1 cellular context compared by ENCODE assay signal in genomic region chr4:108213308-108213707, GRCh38.
TF ChIP-seq lines count a peak whose summit lies in the region.

No MANE protein-coding gene starts in this region.

TF ChIP-seq in K562, 482 proteins besides CTCF, POLR2A, EP300 and RAD21 (continued from another document):
- TF ChIP-seq DNMT1 (IDR thresholded peaks at IDR 0.05) (no peak), PBX2 (CRISPR knock-in tag; IDR thresholded peaks at IDR 0.05; ENCODE audit: low read depth) (no peak), PBX2 (tag; conservative IDR thresholded peaks at IDR 0.05; ENCODE audit: low read depth) (no peak), SAP30 (IDR thresholded peaks at IDR 0.05; ENCODE audit: borderline replicate concordance, insufficient read depth, low read depth, low read length, poor library complexity, severe bottlenecking) (no peak), RFX1 (IDR thresholded peaks at IDR 0.05) (no peak), SMAD4 (CRISPR knock-in tag; conservative IDR thresholded peaks at IDR 0.05) (no peak), THAP7 (CRISPR knock-in tag; IDR thresholded peaks at IDR 0.05) (no peak), BCL6 (CRISPR knock-in tag; IDR thresholded peaks at IDR 0.05) (no peak), ZBTB2 (IDR thresholded peaks at IDR 0.05) (no peak), ARID2 (IDR thresholded peaks at IDR 0.05) (no peak), ZNF518B (CRISPR knock-in tag; IDR thresholded peaks at IDR 0.05) (no peak), ZNF24 (IDR thresholded peaks at IDR 0.05) (no peak), CREB1 (IDR thresholded peaks at IDR 0.05) (no peak), CREB1 (CRISPR knock-in tag; IDR thresholded peaks at IDR 0.05) (no peak), ZNF212 (CRISPR knock-in tag; IDR thresholded peaks at IDR 0.05) (no peak), NFRKB (IDR thresholded peaks at IDR 0.05; ENCODE audit: low read depth) (no peak), KLF10 (CRISPR knock-in tag; IDR thresholded peaks at IDR 0.05) (no peak)
